19 cellular contexts compared by ENCODE assay signal in the genomic region with DNA sequence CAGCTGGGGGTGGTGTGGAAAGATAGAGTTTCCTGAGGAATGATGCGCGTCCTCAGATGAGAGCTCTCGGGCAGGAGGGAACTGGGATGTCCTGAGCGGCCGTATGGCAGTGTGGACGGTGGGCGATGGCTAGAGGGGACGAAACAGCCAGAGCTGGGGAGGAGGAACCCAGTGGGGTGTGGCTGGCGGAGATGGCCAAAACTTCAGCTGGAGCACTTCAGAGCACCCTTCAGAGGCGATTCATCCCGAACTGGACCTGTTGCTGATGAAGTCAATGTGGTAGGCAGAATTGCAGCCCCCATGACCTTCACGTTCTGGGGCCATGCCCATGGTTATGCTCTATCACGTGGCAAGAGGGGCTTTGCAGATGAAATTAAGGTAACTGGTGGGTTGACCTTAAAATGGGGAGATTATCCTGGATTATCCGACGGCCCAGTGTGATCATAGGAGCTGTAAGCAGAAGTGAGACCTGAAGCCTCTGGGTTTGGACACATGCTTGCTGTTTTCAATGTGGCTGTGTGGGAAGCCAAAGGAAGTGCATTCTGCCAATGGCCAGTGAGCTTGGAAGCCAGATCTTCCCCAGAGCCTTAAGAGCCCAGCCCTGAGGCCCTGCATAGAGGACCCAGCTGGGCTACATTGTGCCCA. TPM values are rescaled to one million over a fixed set of nuclear protein-coding genes. Genes with fewer than 3 reads are reported as not detected.
DNase-seq lines count a peak whose midpoint lies in the region; ATAC-seq, FAIRE-seq and TF ChIP-seq lines count a peak whose summit lies in the region.
"Had no signal": no experiment of that assay in that cellular context is flagged by ENCODE, and none has a peak within 500 bp of the region (broad histone marks: within the 10 kb centered on the region; RNA-seq: fewer than 3 reads in every experiment).

No MANE protein-coding gene starts in this region.

- no peaks in the 10 kb centered on the region for H3K9me3 Mint-ChIP-seq in naive thymus-derived CD4-positive, alpha-beta T cell
- H3K9me3 Mint-ChIP-seq: T-helper 1 cell treated with Interleukin-12 subunit alpha and Interleukin-12 subunit beta and Interleukin-4 antibody, amounts not matched to agents 30 μg/mL and 1 μg/mL, for 36 hours had no signal

- H2AFZ ChIP-seq in K562 (ENCODE audit: low read depth, low read length), result no peak overlapping the region

- H3K9me1 ChIP-seq in K562 (ENCODE audit: control insufficient read depth, insufficient read depth, low read length), result no peaks in the 10 kb centered on the region

- 90% methylated on average over 7 of the region's 15 CpGs for WGBS in K562 (ENCODE audit: insufficient coverage, low coverage, missing lambda C conversion rate)

- no peaks in the 10 kb centered on the region for H3K27me3 ChIP-seq in BLaER1 treated with 17β-estradiol and CSF1 and Interleukin-3, amounts not matched to agents 10 nM and 100 nM
- no peaks in the 10 kb centered on the region for H3K27me3 ChIP-seq in K562 (ENCODE audit: control insufficient read depth in 2 of 2, insufficient read depth in 2 of 2, low read length in 2 of 2)
- H3K27me3 ChIP-seq in naive thymus-derived CD4-positive, alpha-beta T cell (ENCODE audit: control insufficient read depth in 2 of 2, insufficient read depth in 2 of 2, low read length in 2 of 2), result no peaks in the 10 kb centered on the region

- TF ChIP-seq POLR2A in GM12892 (IDR thresholded peaks at IDR 0.05; ENCODE audit: low read depth, low read length) (peak; percentile 42; the same call in 1 of the 2 replicates), K562 (conservative IDR thresholded peaks at IDR 0.05) (0 out of 2 replicates have a peak, but pooled peaks have one; percentile 25)

- H3K4me1 Mint-ChIP-seq in naive thymus-derived CD4-positive, alpha-beta T cell, result no peaks in the 10 kb centered on the region

- H3K4me1 ChIP-seq in BLaER1 treated with 17β-estradiol and CSF1 and Interleukin-3, amounts not matched to agents 10 nM and 100 nM, result peaks cover 12 to 20% (median 17%) of the 10 kb centered on the region in 10 experiments
- no peaks in the 10 kb centered on the region for H3K4me1 ChIP-seq in K562 (replicated peaks in 1 of 2; ENCODE audit: control insufficient read depth in 2 of 2, insufficient read depth in 2 of 2, low read length in 2 of 2)
- no peaks in the 10 kb centered on the region for H3K4me1 ChIP-seq in naive thymus-derived CD4-positive, alpha-beta T cell (ENCODE audit: control insufficient read depth in 2 of 2, insufficient read depth in 2 of 2, low read length in 2 of 2)

- H3K27ac ChIP-seq in BLaER1 treated with 17β-estradiol and CSF1 and Interleukin-3, amounts not matched to agents 10 nM and 100 nM, result no peak overlapping the region
- no peak overlapping the region for H3K27ac ChIP-seq in K562 (ENCODE audit: extremely low read depth, low read depth, low read length)
- no peak overlapping the region for H3K27ac ChIP-seq in naive thymus-derived CD4-positive, alpha-beta T cell (ENCODE audit: low read depth, low read length)
- H3K27ac ChIP-seq: HL-60 had no signal

- TF ChIP-seq CTCF in K562 (IDR thresholded peaks at IDR 0.05 in 2 of 3, conservative IDR thresholded peaks at IDR 0.05 in 1 of 3; ENCODE audit: insufficient read depth in 2 of 3, low read depth in 1 of 3, low read length in 3 of 3), result no peak

- no TSS peak for BruUV-seq in K562 (replicated peaks; lab: Mats Ljungman, UMichigan)

- intact Hi-C loops in K562 (cut with micrococcal nuclease), result no loop called here
- intact Hi-C loops in naive thymus-derived CD4-positive, alpha-beta T cell (cut with micrococcal nuclease), result no loop called here

- no peak for TF ChIP-seq EP300 in K562 (IDR thresholded peaks at IDR 0.05; ENCODE audit: low read length)

- H3K4me2 ChIP-seq in BLaER1 treated with 17β-estradiol and CSF1 and Interleukin-3, amounts not matched to agents 10 nM and 100 nM, result peak overlapping the region; percentile 18 to 70 (median 45); a peak in 19 of 22 replicates
- no peak overlapping the region for H3K4me2 ChIP-seq in K562 (ENCODE audit: insufficient read depth, low read length)

- H3K4me3 Mint-ChIP-seq in naive thymus-derived CD4-positive, alpha-beta T cell, result no peak overlapping the region
- H3K4me3 Mint-ChIP-seq: T-helper 1 cell treated with Interleukin-12 subunit alpha and Interleukin-12 subunit beta and Interleukin-4 antibody, amounts not matched to agents 30 μg/mL and 1 μg/mL, for 36 hours had no signal

- H3K4me3 ChIP-seq in BLaER1 treated with 17β-estradiol and CSF1 and Interleukin-3, amounts not matched to agents 10 nM and 100 nM, result no peak overlapping the region
- H3K4me3 ChIP-seq in K562, result no peak overlapping the region
- H3K4me3 ChIP-seq in naive thymus-derived CD4-positive, alpha-beta T cell (ENCODE audit: low read length), result no peak overlapping the region

- no peaks in the 10 kb centered on the region for H3K9me3 ChIP-seq in BLaER1 treated with 17β-estradiol and CSF1 and Interleukin-3, amounts not matched to agents 10 nM and 100 nM (replicated peaks in 1 of 11)
- no peaks in the 10 kb centered on the region for H3K9me3 ChIP-seq in K562 (replicated peaks; ENCODE audit: control insufficient read depth, insufficient read depth, low read depth, low read length)
- no peaks in the 10 kb centered on the region for H3K9me3 ChIP-seq in naive thymus-derived CD4-positive, alpha-beta T cell (ENCODE audit: control insufficient read depth in 2 of 3, low read length in 3 of 3)

- peaks cover 0 to 31% (median 17%) of the 10 kb centered on the region in 5 donors for H3K36me3 Mint-ChIP-seq in naive thymus-derived CD4-positive, alpha-beta T cell

- CTCF ChIA-PET in K562 (lab: Yijun Ruan, JAX; ENCODE audit: low intra/inter-chr PET ratio), result no interaction called here
- CTCF ChIA-PET in naive thymus-derived CD4-positive, alpha-beta T cell (lab: Charles Lee), result interaction anchor here (0.6 to 1.8 kb wide), 2 partner anchors 16 to 51 kb away, joined by 3 to 4 read pairs; no protein-coding TSS in a partner anchor

- H3K36me3 ChIP-seq in BLaER1 treated with 17β-estradiol and CSF1 and Interleukin-3, amounts not matched to agents 10 nM and 100 nM, result peaks cover 46 to 57% (median 50%) of the 10 kb centered on the region in 11 experiments
- peaks cover 36% of the 10 kb centered on the region; the same call in 2 of the 3 replicates for H3K36me3 ChIP-seq in K562 (ENCODE audit: control insufficient read depth, insufficient read depth, low read length)
- peaks cover 0 to 12% (median 0%) of the 10 kb centered on the region in 3 experiments for H3K36me3 ChIP-seq in naive thymus-derived CD4-positive, alpha-beta T cell (ENCODE audit: control insufficient read depth in 2 of 3, insufficient read depth in 3 of 3, low read length in 3 of 3)

- TF ChIP-seq RAD21 in K562 (CRISPR knock-in tag; conservative IDR thresholded peaks at IDR 0.05 in 1 of 2, IDR thresholded peaks at IDR 0.05 in 1 of 2), result no peak

- DNase-seq in GM12892 (ENCODE audit: insufficient read length) (no peak), K562 (ENCODE audit: extremely low read depth in 1 of 4, low spot score in 3 of 4) (no peak), cerebellum (ENCODE audit: low spot score) (no peak), HUDEP-2 (lab: John Stamatoyannopoulos, UW; ENCODE audit: unreplicated experiment in 76 of 76) (no peak), urothelium cell line (ENCODE audit: low spot score) (no peak), inferior parietal cortex (ENCODE audit: extremely low spot score) (no peak)
- DNase-seq in naive thymus-derived CD4-positive, alpha-beta T cell, result peak in 1 of 9 donors; percentile 15
- DNase-seq: activated CD4-positive, CD25-positive, alpha-beta regulatory T cell; kidney; NCI-H1930; NCI-H510A treated with DMSO at 0.1 percent for 48 hours; nucleus accumbens; stimulated activated CD4-positive, alpha-beta T cell treated with anti-CD3 and anti-CD28 coated beads, Interleukin-2, amount 100 ng/mL, for 24 hours; substantia nigra had no signal

- POLR2A ChIA-PET in K562 (lab: Yijun Ruan, JAX), result interaction anchor here (0.6 to 1.2 kb wide), 4 partner anchors 9 to 25 kb away, joined by 3 to 4 read pairs (median 3); no protein-coding TSS in a partner anchor
- POLR2A ChIA-PET in naive thymus-derived CD4-positive, alpha-beta T cell (lab: Charles Lee), result no interaction called here

- H4K20me1 ChIP-seq in BLaER1 treated with 17β-estradiol and CSF1 and Interleukin-3, amounts not matched to agents 10 nM and 100 nM, result peaks cover 0 to 13% (median 0%) of the 10 kb centered on the region in 11 experiments; a peak in 5 of 22 replicates
- no peaks in the 10 kb centered on the region for H4K20me1 ChIP-seq in K562 (replicated peaks; ENCODE audit: control insufficient read depth, insufficient read depth, low read length)

- peak overlapping the region in 2 of 9 donors; percentile 9 to 28 for H3K27ac Mint-ChIP-seq in naive thymus-derived CD4-positive, alpha-beta T cell
- H3K27ac Mint-ChIP-seq: T-helper 1 cell treated with Interleukin-12 subunit alpha and Interleukin-12 subunit beta and Interleukin-4 antibody, amounts not matched to agents 30 μg/mL and 1 μg/mL, for 36 hours had no signal

- peak; percentile 29 for ATAC-seq in K562
- ATAC-seq in naive thymus-derived CD4-positive, alpha-beta T cell, result peak; percentile 8

- in situ Hi-C loops in K562 (cut with MboI), result no loop called here

- FAIRE-seq in GM12892 (lab: Jason Lieb, UNC) (no peak), K562 (lab: Jason Lieb, UNC) (no peak), urothelium cell line (lab: Jason Lieb, UNC) (no peak)
- FAIRE-seq: endometrium, GM19239, kidney had no signal

- H3K79me2 ChIP-seq in K562 (ENCODE audit: control insufficient read depth, insufficient read depth, low read length), result no peaks in the 10 kb centered on the region

- H3K27me3 Mint-ChIP-seq in naive thymus-derived CD4-positive, alpha-beta T cell, result no peaks in the 10 kb centered on the region

- H3K9ac ChIP-seq in BLaER1 treated with 17β-estradiol and CSF1 and Interleukin-3, amounts not matched to agents 10 nM and 100 nM, result no peak overlapping the region
- 0 out of 4 replicates have a peak overlapping the region, but pooled peaks of 1 of the 2 experiments have one; percentile 8 for H3K9ac ChIP-seq in K562 (ENCODE audit: insufficient read depth in 1 of 2, low read depth in 2 of 2, low read length in 2 of 2)

RNA-seq across cellular contexts. Expression of a gene that starts 52.3 kb away (rescaled TPM):
- 95.6 TPM for polyA plus RNA-seq in GM12892 (2012; ENCODE audit: missing spikeins)
- total RNA-seq in K562 (2011; cell fraction: chromatin; rRNA removed; ENCODE audit: low replicate concordance), result 155 and 386 TPM in 2 replicates
- 130 and 132 TPM in 2 replicates for total RNA-seq in K562 (2011; cell fraction: nucleolus; rRNA removed)
- total RNA-seq in K562 (2011; cell fraction: nucleoplasm; rRNA removed), result 338 and 395 TPM in 2 replicates
- total RNA-seq in K562 (2014; rRNA removed) (48.3 and 68.9 TPM in 2 replicates), K562 (2014; rRNA removed; fragmentation: Illumina TruSeq; extraction: Trizol) (181 and 192 TPM in 2 replicates), K562 (2015; rRNA removed; fragmentation: Illumina TruSeq; extraction: Trizol) (109 and 113 TPM in 2 replicates), K562 (2021) (201 and 202 TPM in 2 replicates), cerebellum (43.1 TPM)
- polyA plus RNA-seq in K562 (2011; rRNA removed) (166 and 168 TPM in 2 replicates), K562 (2014; fragmentation: Illumina TruSeq; extraction: Trizol) (153 and 179 TPM in 2 replicates), K562 (2014; fragmentation: Nextera tagmentation; extraction: Ambion mirVana) (10 to 100 TPM; 81.6 to 95.3 TPM), K562 (2014; rRNA removed) (107 and 123 TPM in 2 replicates)
- polyA plus RNA-seq in K562 (2011; cell fraction: cytosol; rRNA removed), result 60.8 and 184 TPM in 2 replicates
- 54.2 and 111 TPM in 2 replicates for polyA plus RNA-seq in K562 (2011; cell fraction: nucleus; rRNA removed)
- 169 and 188 TPM in 2 replicates for polyA plus RNA-seq in K562 (2012)
- 226 and 248 TPM in 2 replicates for polyA minus RNA-seq in K562 (2011; rRNA and poly(A)+ RNA removed)
- polyA minus RNA-seq in K562 (2011; cell fraction: cytosol; rRNA and poly(A)+ RNA removed), result 62.8 and 80.9 TPM in 2 replicates
- polyA minus RNA-seq in K562 (2011; cell fraction: nucleus; rRNA and poly(A)+ RNA removed), result 22.8 and 33.3 TPM in 2 replicates
- total RNA-seq in naive thymus-derived CD4-positive, alpha-beta T cell, result 100 to 1,000 TPM in 1 of 5 experiments, 10 to 100 TPM in 4; 24.2 to 104 (median 33.9) TPM
- 10 to 100 TPM; 72.2 to 81.5 TPM for polyA plus RNA-seq in naive thymus-derived CD4-positive, alpha-beta T cell
